Comparison of ENCODE assay signal across 8 cellular contexts in the genomic region with DNA sequence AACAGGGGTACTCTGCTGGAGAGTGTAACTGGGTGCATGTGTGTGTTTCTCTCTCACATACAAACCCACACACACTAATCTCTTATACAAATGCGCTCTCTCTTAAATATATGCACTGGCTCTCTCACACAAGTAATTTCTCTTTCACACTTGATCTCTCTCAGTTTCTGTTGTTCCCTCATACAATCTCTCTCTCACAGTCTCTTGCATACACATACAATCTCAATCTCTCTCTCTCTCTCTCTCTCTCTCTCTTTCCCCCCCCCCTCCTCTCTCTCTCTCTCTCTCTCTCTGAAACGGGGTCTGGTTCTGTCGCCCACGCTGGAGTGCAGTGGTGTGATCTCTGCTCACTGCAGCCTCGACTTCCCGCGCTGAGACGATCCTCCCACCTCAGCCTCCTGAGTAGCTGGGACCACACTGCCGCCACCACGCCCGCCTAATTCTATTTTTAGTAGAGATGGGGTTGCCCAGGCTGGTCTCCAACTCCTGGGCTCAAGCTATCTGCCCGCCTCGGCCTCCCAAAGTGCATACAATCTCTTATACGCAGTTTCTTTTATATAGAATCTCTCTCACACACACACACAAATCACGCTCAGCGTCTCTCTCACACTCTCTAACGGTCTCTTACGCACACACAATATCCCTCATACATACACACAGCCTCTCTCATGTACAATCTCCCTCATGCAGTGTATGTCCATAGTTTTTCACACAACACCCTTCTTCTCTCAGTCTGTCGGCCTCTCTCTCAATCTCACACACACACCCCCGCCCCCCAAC. TPM values are rescaled to one million over a fixed set of nuclear protein-coding genes. Genes with fewer than 3 reads are reported as not detected.
DNase-seq lines count a peak whose midpoint lies in the region; ATAC-seq and TF ChIP-seq lines count a peak whose summit lies in the region.

No MANE protein-coding gene starts in this region.

- intact Hi-C loops in Right ventricle myocardium superior (cut with DNase I): no loop called here

- no peak for TF ChIP-seq CTCF in GM12864 (IDR thresholded peaks at IDR 0.05; ENCODE audit: low read depth, low read length, missing control alignments)

- H3K4me3 ChIP-seq in GM12864 (ENCODE audit: low read depth, low read length) (0 out of 2 replicates have a peak overlapping the region, but pooled peaks have one; percentile 17), skeletal muscle cell (ENCODE audit: low read depth, low read length) (peak overlapping the region; percentile 73)

- peak overlapping the region; percentile 62 for H3K4me3 Mint-ChIP-seq in T-helper 2 cell treated with Interferon-gamma antibody and Interleukin-4, amounts not matched to agents 5 μg/mL and 100 μg/mL, for 36 hours

- peak overlapping the region; percentile 76 for H3K27ac Mint-ChIP-seq in T-helper 2 cell treated with Interferon-gamma antibody and Interleukin-4, amounts not matched to agents 5 μg/mL and 100 μg/mL, for 36 hours

- no peak for ATAC-seq in Right ventricle myocardium superior (ENCODE audit: poor library complexity)
- no peak for ATAC-seq in GM18517 (IDR thresholded peaks at IDR 0.05; ENCODE audit: unreplicated experiment)

- no peaks in the 10 kb centered on the region for H3K36me3 Mint-ChIP-seq in T-helper 2 cell treated with Interferon-gamma antibody and Interleukin-4, amounts not matched to agents 5 μg/mL and 100 μg/mL, for 36 hours (ENCODE audit: low read depth)

- H3K9me3 Mint-ChIP-seq in T-helper 2 cell treated with Interferon-gamma antibody and Interleukin-4, amounts not matched to agents 5 μg/mL and 100 μg/mL, for 36 hours: no peaks in the 10 kb centered on the region

- H3K27me3 Mint-ChIP-seq in T-helper 2 cell treated with Interferon-gamma antibody and Interleukin-4, amounts not matched to agents 5 μg/mL and 100 μg/mL, for 36 hours (ENCODE audit: low read depth): no peaks in the 10 kb centered on the region

- peaks cover 38% of the 10 kb centered on the region for H3K4me1 Mint-ChIP-seq in T-helper 2 cell treated with Interferon-gamma antibody and Interleukin-4, amounts not matched to agents 5 μg/mL and 100 μg/mL, for 36 hours (ENCODE audit: low read depth)

- DNase-seq in GM12864 (ENCODE audit: low read depth) (no peak), Right ventricle myocardium superior (peak; percentile 42), skeletal muscle cell (ENCODE audit: low read depth) (no peak), ecto neural progenitor cell (ENCODE audit: low spot score) (no peak), HPDE6-E6E7 (ENCODE audit: extremely low spot score) (no peak), CD1c-positive myeloid dendritic cell (ENCODE audit: extremely low spot score) (no peak)
- DNase-seq in T-helper 2 cell treated with Interferon-gamma antibody and Interleukin-4, amounts not matched to agents 5 μg/mL and 100 μg/mL, for 36 hours (ENCODE audit: low spot score): no peak

RNA-seq across cellular contexts. Expression of a gene that starts 0.5 kb away (rescaled TPM):
- total RNA-seq in Right ventricle myocardium superior: 7.4 TPM
